In the genomic region with DNA sequence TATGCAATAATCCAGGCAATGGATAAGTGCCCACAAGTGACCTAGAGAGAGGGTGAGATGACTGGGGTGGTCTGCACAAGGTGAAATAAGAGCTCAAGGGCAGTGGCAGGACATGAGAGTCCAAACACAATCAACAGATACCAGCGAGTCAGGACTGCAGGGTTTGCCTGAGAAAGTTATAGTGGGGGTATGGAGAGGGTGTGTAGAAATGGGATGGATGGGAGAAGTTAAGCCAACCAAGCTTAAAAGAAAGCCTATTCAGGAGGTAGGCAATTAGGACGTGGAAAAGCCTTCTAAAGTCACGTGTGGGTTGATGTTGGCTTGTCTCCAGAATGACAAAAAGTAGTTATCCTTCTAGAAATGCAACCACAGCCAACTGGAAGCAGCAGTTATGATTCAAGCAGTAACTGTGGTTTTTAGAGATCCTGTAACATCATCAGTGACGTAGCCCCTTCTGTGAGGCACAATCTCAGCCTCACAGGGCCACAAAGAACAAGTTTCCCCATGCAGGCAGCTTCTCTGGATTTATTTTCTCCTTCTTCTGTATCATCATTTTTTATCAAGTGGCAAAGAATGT, we compare ENCODE assay signal across 27 cellular contexts. TPM values are rescaled to one million over a fixed set of nuclear protein-coding genes. Genes with fewer than 3 reads are reported as not detected.
DNase-seq lines count a peak whose midpoint lies in the region; ATAC-seq and TF ChIP-seq lines count a peak whose summit lies in the region.
"Had no signal": no experiment of that assay in that cellular context is flagged by ENCODE, and none has a peak within 500 bp of the region (broad histone marks: within the 10 kb centered on the region; RNA-seq: fewer than 3 reads in every experiment).

No MANE protein-coding gene starts in this region.

- peak; percentile 47 for DNase-seq in AG10803 (ENCODE audit: low read depth)
- peak; percentile 54 for DNase-seq in HFFc6
- peak; percentile 93 for DNase-seq in astrocyte of the cerebellum (ENCODE audit: low read depth)
- DNase-seq in foreskin keratinocyte, result no peak
- DNase-seq in NCI-H774 (lab: John Stamatoyannopoulos, UW), result no peak
- DNase-seq in NCI-H187 (lab: John Stamatoyannopoulos, UW), result no peak
- DNase-seq in stimulated activated CD4-positive, alpha-beta T cell treated with anti-CD3 and anti-CD28 coated beads, Interleukin-4, amount 100 ng/mL, for 24 hours, result no peak
- no peak for DNase-seq in GF-D8 (lab: John Stamatoyannopoulos, UW)
- DNase-seq: activated CD4-positive, CD25-positive, alpha-beta regulatory T cell; activated gamma-delta T cell; dermis blood vessel endothelial cell; GDM1; head of caudate nucleus; immature natural killer cell; Karpas-422; naive thymus-derived CD4-positive, alpha-beta T cell; NCI-H1436; PC-9; T-helper 17 cell; thyroid gland had no signal

- peaks cover 10% of the 10 kb centered on the region; the same call in 1 of the 2 replicates for H3K4me1 Mint-ChIP-seq in HFFc6 (ENCODE audit: low read depth)
- H3K4me1 Mint-ChIP-seq: immature natural killer cell; naive thymus-derived CD4-positive, alpha-beta T cell had no signal

- H3K9me3 Mint-ChIP-seq in HFFc6, result peaks cover 17% of the 10 kb centered on the region
- H3K9me3 Mint-ChIP-seq: immature natural killer cell; naive thymus-derived CD4-positive, alpha-beta T cell had no signal

- H3K36me3 Mint-ChIP-seq in HFFc6 (ENCODE audit: low read depth), result no peaks in the 10 kb centered on the region
- H3K36me3 Mint-ChIP-seq: brain; immature natural killer cell; naive thymus-derived CD4-positive, alpha-beta T cell had no signal

- no peak overlapping the region for H3K4me3 ChIP-seq in AG10803 (ENCODE audit: low read length)
- H3K4me3 ChIP-seq in astrocyte of the cerebellum (ENCODE audit: low read depth, low read length), result no peak overlapping the region
- H3K4me3 ChIP-seq: BLaER1, lung, PC-9, SJSA1, thyroid gland had no signal

- H3K4me1 ChIP-seq in foreskin keratinocyte, result peaks cover 8% of the 10 kb centered on the region
- H3K4me1 ChIP-seq: BLaER1, SJSA1 had no signal

- H3K27ac ChIP-seq in foreskin keratinocyte, result peak overlapping the region; percentile 54
- H3K27ac ChIP-seq: BLaER1, epithelial cell of prostate, parathyroid adenoma, PC-9, SJSA1, thyroid gland had no signal

- ATAC-seq in foreskin keratinocyte, result peak; percentile 90
- ATAC-seq: HCT116; naive thymus-derived CD4-positive, alpha-beta T cell; T-helper 17 cell had no signal

- peaks cover 5% of the 10 kb centered on the region for H3K27me3 Mint-ChIP-seq in HFFc6 (ENCODE audit: insufficient read depth)

- no peak overlapping the region for H3K4me3 Mint-ChIP-seq in HFFc6
- H3K4me3 Mint-ChIP-seq: brain; immature natural killer cell; naive thymus-derived CD4-positive, alpha-beta T cell; T-helper 17 cell had no signal

- TF ChIP-seq CTCF in AG10803 (conservative IDR thresholded peaks at IDR 0.05; ENCODE audit: low read length), result no peak
- no peak for TF ChIP-seq CTCF in HFFc6 (IDR thresholded peaks at IDR 0.05)
- TF ChIP-seq CTCF in astrocyte of the cerebellum (IDR thresholded peaks at IDR 0.05; ENCODE audit: low read depth, low read length, missing control alignments), result no peak
- no peak for TF ChIP-seq CTCF in foreskin keratinocyte (conservative IDR thresholded peaks at IDR 0.05)

- H3K27ac Mint-ChIP-seq in HFFc6, result no peak overlapping the region; the same call in 1 of the 2 replicates
- H3K27ac Mint-ChIP-seq: brain; immature natural killer cell; naive thymus-derived CD4-positive, alpha-beta T cell; T-helper 17 cell had no signal

- H3K27me3 ChIP-seq in foreskin keratinocyte, result peaks cover 36% of the 10 kb centered on the region
- H3K27me3 ChIP-seq: BLaER1, thyroid gland had no signal

- in situ Hi-C loops in astrocyte of the cerebellum (cut with HindIII; ENCODE audit: low sequenced_read_pairs), result no loop called here

RNA-seq across cellular contexts. Expression of a gene that starts 56.1 kb away (rescaled TPM):
- 1 to 10 TPM; 1.2 to 7.0 (median 2.3) TPM for total RNA-seq in HFFc6 (2021; fragmentation: NEBNext Ultra II Directional; extraction: Animal tissue kit (Norgen Biotek cat#: 25700))
- 0.46 and 0.71 TPM in 2 replicates for total RNA-seq in foreskin keratinocyte
- polyA plus RNA-seq in foreskin keratinocyte, result 0.25 and 0.32 TPM in 2 replicates

Comparison
In these comparisons a context has a peak if more than half of its experiments do, and no peak if none do; other contexts are left out.
1. DNase-seq: peak in AG10803 (single experiment), HFFc6 (single experiment) and astrocyte of the cerebellum (single experiment); none in foreskin keratinocyte (0 of 2), NCI-H774 (single experiment), NCI-H187 (0 of 2), stimulated activated CD4-positive, alpha-beta T cell treated with anti-CD3 and anti-CD28 coated beads, Interleukin-4, amount 100 ng/mL, for 24 hours (single experiment) and GF-D8 (single experiment).